In the genomic region with DNA sequence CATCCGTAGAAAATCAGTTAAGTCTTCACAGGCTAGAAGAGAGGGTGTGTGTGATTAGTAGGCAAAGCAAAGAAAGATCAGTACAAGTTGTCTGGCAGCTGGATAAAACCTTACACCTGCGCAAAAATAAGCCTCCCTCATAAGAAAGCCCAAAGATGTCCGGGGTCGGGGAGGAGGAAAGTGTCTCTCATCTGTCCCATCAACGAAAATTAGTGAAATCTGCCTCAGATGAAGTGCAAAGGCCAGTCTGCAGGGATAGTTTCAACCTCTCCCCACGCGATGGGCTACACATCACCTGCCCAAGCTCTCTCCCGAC, we compare ENCODE assay signal across 9 cellular contexts.
DNase-seq lines count a peak whose midpoint lies in the region; ATAC-seq and TF ChIP-seq lines count a peak whose summit lies in the region.
"Had no signal": no experiment of that assay in that cellular context is flagged by ENCODE, and none has a peak within 500 bp of the region (broad histone marks: within the 10 kb centered on the region; RNA-seq: fewer than 3 reads in every experiment).

No MANE protein-coding gene starts in this region.

- POLR2A ChIA-PET in RWPE1 (lab: Yijun Ruan, JAX; ENCODE audit: low non-redundant PET), result interaction anchor here (0.9 kb wide), 1 partner anchor 55 kb away, joined by 4 read pairs; no protein-coding TSS in a partner anchor

- DNase-seq in GM23248, result no peak
- peak; percentile 1 for DNase-seq in RWPE1 (ENCODE audit: low spot score)
- DNase-seq in ecto neural progenitor cell (ENCODE audit: low spot score), result no peak
- DNase-seq in hypothalamus (lab: John Stamatoyannopoulos, UW), result no peak

- H3K27ac ChIP-seq in GM23248 (no peak overlapping the region), RWPE1 (peak overlapping the region; percentile 72), esophagus (ENCODE audit: low read depth in 2 of 2, low read length in 1 of 2) (peak overlapping the region in 1 of 2 donors; percentile 5), parathyroid adenoma (no peak overlapping the region)

- no peaks in the 10 kb centered on the region for H3K9me3 ChIP-seq in GM23248 (ENCODE audit: low read depth)
- H3K9me3 ChIP-seq in esophagus (ENCODE audit: control insufficient read depth in 2 of 2, insufficient read depth in 1 of 2, low read depth in 1 of 2, low read length in 1 of 2), result no peaks in the 10 kb centered on the region
- no peaks in the 10 kb centered on the region for H3K9me3 ChIP-seq in parathyroid adenoma (ENCODE audit: control insufficient read depth, low read length)

- H2AFZ ChIP-seq in GM23248 (no peak overlapping the region), parathyroid adenoma (peak overlapping the region; percentile 75)

- in situ Hi-C loops in GM23248 (cut with MboI), result no loop called here

- H3K4me3 ChIP-seq in GM23248 (peak overlapping the region; percentile 52; the same call in 1 of the 2 replicates), esophagus (ENCODE audit: low read depth in 1 of 2, low read length in 2 of 2) (peak overlapping the region; percentile 43 to 57), parathyroid adenoma (ENCODE audit: low read depth, low read length) (peak overlapping the region; percentile 47)
- H3K4me3 ChIP-seq: GM12878 had no signal

- no peak for ATAC-seq in HG02588 (IDR thresholded peaks at IDR 0.05; ENCODE audit: unreplicated experiment)
- ATAC-seq in HG02870 (IDR thresholded peaks at IDR 0.05; ENCODE audit: unreplicated experiment), result no peak

- no peaks in the 10 kb centered on the region for H3K79me2 ChIP-seq in GM23248 (ENCODE audit: insufficient read depth)
- H3K79me2 ChIP-seq in parathyroid adenoma, result no peaks in the 10 kb centered on the region

- no peaks in the 10 kb centered on the region for H3K9me2 ChIP-seq in GM23248 (ENCODE audit: insufficient read depth)

- no peak overlapping the region for H3K9ac ChIP-seq in GM23248
- no peak overlapping the region for H3K9ac ChIP-seq in parathyroid adenoma

- CTCF ChIA-PET in RWPE1 (lab: Yijun Ruan, JAX), result interaction anchor here (0.6 kb wide), 1 partner anchor 60 kb away, joined by 5 read pairs; no protein-coding TSS in a partner anchor

- H3F3A ChIP-seq in GM23248 (ENCODE audit: insufficient read depth), result no peaks in the 10 kb centered on the region

- H3K4me2 ChIP-seq in GM23248 (ENCODE audit: unreplicated experiment) (no peak overlapping the region), parathyroid adenoma (ENCODE audit: low read length) (peak overlapping the region; percentile 79)

- no peaks in the 10 kb centered on the region for H3K36me3 ChIP-seq in GM23248 (ENCODE audit: low read depth)
- H3K36me3 ChIP-seq in esophagus (ENCODE audit: control insufficient read depth in 2 of 2, insufficient read depth in 2 of 2, low read length in 1 of 2), result no peaks in the 10 kb centered on the region
- H3K36me3 ChIP-seq in parathyroid adenoma (ENCODE audit: control insufficient read depth, insufficient read depth, low read length), result no peaks in the 10 kb centered on the region

- H3K27me3 ChIP-seq in GM23248 (replicated peaks; ENCODE audit: insufficient read depth) (peaks cover 57% of the 10 kb centered on the region), esophagus (ENCODE audit: control insufficient read depth in 1 of 2, insufficient read depth in 2 of 2, low read length in 2 of 2) (peaks cover 0 to 6% of the 10 kb centered on the region in 2 donors), parathyroid adenoma (ENCODE audit: control insufficient read depth, insufficient read depth, low read length) (no peaks in the 10 kb centered on the region)

- 13 to 19% methylated on average over 8 of the region's 8 CpGs for WGBS in GM23248 (ENCODE audit: low coverage in 1 of 2, low lambda C conversion rate in 2 of 2, missing lambda C conversion rate in 2 of 2), 2 experiments
- WGBS in esophagus, 2 donors, result 9 to 15% methylated on average over 8 of the region's 8 CpGs

- TF ChIP-seq CTCF in RWPE1 (conservative IDR thresholded peaks at IDR 0.05; ENCODE audit: low read depth) (no peak), parathyroid adenoma (IDR thresholded peaks at IDR 0.05) (no peak)

- H3K4me1 ChIP-seq in GM23248 (ENCODE audit: insufficient read depth) (no peaks in the 10 kb centered on the region), esophagus (ENCODE audit: control insufficient read depth in 2 of 2, insufficient read depth in 2 of 2, low read length in 1 of 2) (peaks cover 0 to 9% of the 10 kb centered on the region in 2 donors), parathyroid adenoma (no peaks in the 10 kb centered on the region)

- no peaks in the 10 kb centered on the region for H4K20me1 ChIP-seq in GM23248 (ENCODE audit: insufficient read depth)
